ENCODE assay signal across 14 cellular contexts in genomic region chr4:81688085-81688484, GRCh38.
A peak's percentile ranks its signal among the peaks of the same experiment; 100 is the strongest.
DNase-seq lines count a peak whose midpoint lies in the region; ATAC-seq, FAIRE-seq and TF ChIP-seq lines count a peak whose summit lies in the region.
"Had no signal": no experiment of that assay in that cellular context is flagged by ENCODE, and none has a peak within 500 bp of the region (broad histone marks: within the 10 kb centered on the region; RNA-seq: fewer than 3 reads in every experiment).

No MANE protein-coding gene starts in this region.

- TF ChIP-seq CTCF in A673 (conservative IDR thresholded peaks at IDR 0.05; ENCODE audit: low read depth, low read length) (0 out of 2 replicates have a peak, but pooled peaks have one; percentile 20), cardiac fibroblast (IDR thresholded peaks at IDR 0.05; ENCODE audit: low read depth, low read length) (no peak), GM13976 (IDR thresholded peaks at IDR 0.05; ENCODE audit: borderline replicate concordance, control extremely low read depth, extremely low read depth, insufficient read depth, missing control alignments) (no peak)

- ATAC-seq in left colon, result peak; percentile 64
- ATAC-seq: activated T-helper 17 cell treated with anti-CD3 and anti-CD28 coated beads, Interleukin-2, amount 50 U/mL, for 72 hours; stimulated activated memory B cell treated with anti-CD40 and anti-IgM and Interleukin-4, amounts not matched to agents 10 μg/mL and 1 μg/mL and 100 μg/mL, for 72 hours had no signal

- H3K36me3 ChIP-seq in A673 (ENCODE audit: insufficient read depth, low read length, poor library complexity, severe bottlenecking) (no peaks in the 10 kb centered on the region), MG63 (no peaks in the 10 kb centered on the region)
- H3K36me3 ChIP-seq: Peyer's patch had no signal

- intact Hi-C loops in A673 (cut with micrococcal nuclease; ENCODE audit: unreplicated experiment), result no loop called here
- intact Hi-C loops in left colon (cut with DNase I, micrococcal nuclease), result no loop called here

- H3K27ac ChIP-seq in A673 (ENCODE audit: low read depth, low read length, poor library complexity, severe bottlenecking), result no peak overlapping the region
- H3K27ac ChIP-seq: C4-2B, Peyer's patch had no signal

- H3K9me3 ChIP-seq in A673 (ENCODE audit: low read depth, low read length, poor library complexity, severe bottlenecking) (no peaks in the 10 kb centered on the region), MG63 (no peaks in the 10 kb centered on the region)
- H3K9me3 ChIP-seq: Peyer's patch had no signal

- H3K4me3 ChIP-seq in A673 (ENCODE audit: low read depth, low read length, poor library complexity, severe bottlenecking) (no peak overlapping the region), cardiac fibroblast (replicated peaks in 1 of 2; ENCODE audit: low read depth in 2 of 2, low read length in 2 of 2) (no peak overlapping the region), MG63 (no peak overlapping the region)
- no peak overlapping the region for H3K4me3 ChIP-seq in Jurkat, Clone E6-1 (ENCODE audit: low read length)
- H3K4me3 ChIP-seq: Peyer's patch had no signal

- CTCF ChIA-PET in A673 (lab: Charles Lee), result interaction anchor here (1.0 kb wide), 1 partner anchor 217 kb away, joined by 3 read pairs; no protein-coding TSS in a partner anchor

- H3K4me1 ChIP-seq in A673 (ENCODE audit: insufficient read depth, low read length, poor library complexity, severe bottlenecking), result no peaks in the 10 kb centered on the region
- H3K4me1 ChIP-seq: Peyer's patch had no signal

- in situ Hi-C loops in GM13976 (cut with MboI; ENCODE audit: low sequenced_read_pairs, unreplicated experiment), result no loop called here

- no TSS peak for BruUV-seq in A673 (replicated peaks; lab: Mats Ljungman, UMichigan)

- POLR2A ChIA-PET in A673 (lab: Charles Lee; ENCODE audit: low non-redundant PET), result no interaction called here

- H3K27me3 ChIP-seq in A673 (replicated peaks; ENCODE audit: insufficient read depth, low read depth, low read length, poor library complexity) (no peaks in the 10 kb centered on the region), MG63 (no peaks in the 10 kb centered on the region)
- H3K27me3 ChIP-seq: Peyer's patch had no signal

- DNase-seq in A673 (ENCODE audit: low spot score), result no peak
- peak; percentile 27 for DNase-seq in Jurkat, Clone E6-1 (ENCODE audit: low read depth, low spot score)
- peak; percentile 24 to 41 for DNase-seq in cardiac fibroblast (ENCODE audit: low read depth in 2 of 2)
- no peak for DNase-seq in left colon
- no peak for DNase-seq in 8988T
- no peak for DNase-seq in MG63
- no peak for DNase-seq in RCC 7860 (ENCODE audit: low spot score)
- no peak for DNase-seq in GM13976 (ENCODE audit: low spot score)
- DNase-seq: NCI-H1417; Peyer's patch; stimulated activated CD4-positive, alpha-beta T cell treated with anti-CD3 and anti-CD28 coated beads, Interleukin-15, amount 100 ng/mL, for 24 hours had no signal

- FAIRE-seq in RCC 7860 (lab: Jason Lieb, UNC), result no peak

Comparison
In these comparisons a context has a peak if more than half of its experiments do, and no peak if none do; other contexts are left out.
1. DNase-seq: peak in Jurkat, Clone E6-1 (single experiment) and cardiac fibroblast (2 of 2); none in A673 (single experiment), left colon (0 of 2), 8988T (single experiment), MG63 (single experiment), RCC 7860 (single experiment) and GM13976 (single experiment).